Comparison of ENCODE assay signal across 10 cellular contexts in the genomic region with DNA sequence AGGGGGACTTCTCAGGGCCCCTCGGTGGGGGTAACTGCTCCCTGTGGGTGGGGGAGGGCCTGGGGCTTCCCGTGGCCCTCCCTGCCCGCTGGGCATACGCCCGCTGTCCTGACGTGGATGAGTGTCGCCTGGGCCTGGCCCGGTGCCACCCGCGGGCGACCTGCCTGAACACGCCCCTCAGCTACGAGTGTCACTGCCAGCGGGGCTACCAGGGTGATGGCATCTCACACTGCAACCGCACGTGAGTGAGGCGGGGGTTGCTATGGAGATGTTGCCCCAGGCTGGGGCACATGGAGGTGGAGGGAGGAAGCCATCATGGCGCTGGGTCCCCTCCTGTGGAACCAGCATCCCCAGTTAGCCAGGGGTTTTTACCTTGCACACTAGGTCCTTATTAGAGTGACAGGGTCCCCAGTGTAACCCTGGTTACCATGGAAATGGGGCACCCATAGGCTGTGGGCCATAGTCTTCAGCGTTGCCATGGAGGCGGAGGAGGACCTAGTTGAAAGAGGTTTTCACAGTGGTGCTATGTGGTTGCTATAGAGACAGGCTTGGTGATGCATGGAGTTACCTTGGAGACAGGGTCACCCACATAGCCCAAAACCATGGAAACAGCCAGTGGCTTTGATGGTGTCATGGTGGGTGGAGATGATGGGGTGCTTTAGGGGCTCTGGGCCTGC. TPM values are rescaled to one million over a fixed set of nuclear protein-coding genes. Genes with fewer than 3 reads are reported as not detected.
DNase-seq lines count a peak whose midpoint lies in the region; ATAC-seq and TF ChIP-seq lines count a peak whose summit lies in the region.
"Had no signal": no experiment of that assay in that cellular context is flagged by ENCODE, and none has a peak within 500 bp of the region (broad histone marks: within the 10 kb centered on the region; RNA-seq: fewer than 3 reads in every experiment).

No MANE protein-coding gene starts in this region.

- BruUV-seq in MCF 10A (replicated peaks; lab: Mats Ljungman, UMichigan) = no TSS peak

- H3K27ac Mint-ChIP-seq in MCF 10A (ENCODE audit: low read depth, unreplicated experiment) = peak overlapping the region; percentile 3

- no peak for ATAC-seq in GM19452 (IDR thresholded peaks at IDR 0.05; ENCODE audit: unreplicated experiment)

- intact Hi-C loops in MCF 10A (cut with micrococcal nuclease) = no loop called here
- intact Hi-C loops in posterior cingulate gyrus (cut with DNase I) = no loop called here

- no peaks in the 10 kb centered on the region for H3K9me3 Mint-ChIP-seq in MCF 10A (ENCODE audit: unreplicated experiment)

- H3K4me3 Mint-ChIP-seq in MCF 10A (ENCODE audit: unreplicated experiment) = no peak overlapping the region

- CTCF ChIA-PET in MCF 10A (lab: Yijun Ruan, JAX) = interaction anchor here (0.6 kb wide), 1 partner anchor 36 kb away, joined by 3 read pairs; no protein-coding TSS in a partner anchor

- no peak for TF ChIP-seq CTCF in MCF 10A (IDR thresholded peaks at IDR 0.05; ENCODE audit: unreplicated experiment)

- H3K27me3 Mint-ChIP-seq in MCF 10A (ENCODE audit: insufficient read depth, unreplicated experiment) = no peaks in the 10 kb centered on the region

- POLR2A ChIA-PET in MCF 10A (lab: Yijun Ruan, JAX) = no interaction called here

- H3K36me3 Mint-ChIP-seq in MCF 10A (ENCODE audit: insufficient read depth, unreplicated experiment) = peaks cover 20% of the 10 kb centered on the region

- DNase-seq in NCI-H345 (lab: John Stamatoyannopoulos, UW) = peak; percentile 77
- DNase-seq in NCI-H345 treated with DMSO at 0.1 percent for 48 hours (lab: John Stamatoyannopoulos, UW; ENCODE audit: unreplicated experiment) = no peak
- peak; percentile 42 for DNase-seq in NCI-H1417 treated with DMSO at 0.1 percent for 48 hours (lab: John Stamatoyannopoulos, UW)
- no peak for DNase-seq in MCF 10A (ENCODE audit: unreplicated experiment)
- peak; percentile 29 to 97 (median 74) for DNase-seq in posterior cingulate gyrus
- no peak for DNase-seq in NCI-H524 (lab: John Stamatoyannopoulos, UW)
- DNase-seq in OCI-M2 (lab: John Stamatoyannopoulos, UW; ENCODE audit: unreplicated experiment) = no peak
- DNase-seq: stimulated activated CD4-positive, alpha-beta T cell treated with anti-CD3 and anti-CD28 coated beads, Interleukin-1b, Interleukin-23, amount 100 ng/mL, for 48 hours had no signal

- peaks cover 6% of the 10 kb centered on the region for H3K4me1 Mint-ChIP-seq in MCF 10A (ENCODE audit: insufficient read depth, unreplicated experiment)

RNA-seq across cellular contexts. Expression of a gene that starts 26.9 kb away (rescaled TPM):
- total RNA-seq in MCF 10A (2022) = 13.0 and 20.6 TPM in 2 replicates

RNA-seq across cellular contexts. Expression of a gene that starts 37.7 kb away (rescaled TPM):
- 0.89 and 1.6 TPM in 2 replicates for total RNA-seq in MCF 10A (2022)
- total RNA-seq: lung microvascular endothelial cell had no signal

RNA-seq across cellular contexts. Expression of a gene that starts 39.2 kb away (rescaled TPM):
- not detected in 2 replicates for total RNA-seq in MCF 10A (2022)
- total RNA-seq: lung microvascular endothelial cell had no signal

RNA-seq across cellular contexts. Expression of a gene that starts 49.9 kb away (rescaled TPM):
- total RNA-seq in MCF 10A (2022) = 9.5 and 30.6 TPM in 2 replicates

RNA-seq across cellular contexts. Expression of a gene that starts 50.4 kb away (rescaled TPM):
- 0.30 and 0.64 TPM in 2 replicates for total RNA-seq in MCF 10A (2022)

Comparison
In these comparisons a context has a peak if more than half of its experiments do, and no peak if none do; other contexts are left out.
1. DNase-seq: peak in NCI-H345 (single experiment), NCI-H1417 treated with DMSO at 0.1 percent for 48 hours (single experiment) and posterior cingulate gyrus (10 of 10); none in NCI-H345 treated with DMSO at 0.1 percent for 48 hours (single experiment), MCF 10A (single experiment), NCI-H524 (0 of 2) and OCI-M2 (single experiment).